Comparison of ENCODE assay signal across 27 cellular contexts in the genomic region with DNA sequence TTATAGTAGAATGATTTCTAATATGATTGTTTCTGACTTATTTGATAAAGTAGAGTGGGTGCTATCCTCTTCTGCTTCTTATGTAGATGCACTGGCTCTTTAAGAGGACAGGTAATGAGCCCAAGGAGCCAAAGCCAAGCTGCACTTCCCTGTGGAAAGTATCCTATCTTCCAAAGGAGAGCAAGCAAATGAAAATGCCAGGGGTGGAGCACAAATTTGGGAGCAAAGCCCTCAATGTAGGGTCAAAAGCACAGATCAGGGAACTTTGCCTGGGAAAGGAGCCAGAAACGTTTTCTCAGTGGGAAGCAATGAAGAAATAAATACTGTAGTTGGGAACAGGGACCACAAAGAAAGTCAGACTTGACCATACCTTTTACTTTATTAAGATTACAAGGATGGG.
DNase-seq lines count a peak whose midpoint lies in the region; ATAC-seq and TF ChIP-seq lines count a peak whose summit lies in the region.
"Had no signal": no experiment of that assay in that cellular context is flagged by ENCODE, and none has a peak within 500 bp of the region (broad histone marks: within the 10 kb centered on the region; RNA-seq: fewer than 3 reads in every experiment).

No MANE protein-coding gene starts in this region.

- no peaks in the 10 kb centered on the region for H3K36me3 Mint-ChIP-seq in activated CD4-positive, alpha-beta T cell treated with anti-CD3 and anti-CD28 coated beads, Interleukin-2, amount 10 ng/mL, durations not matched to agents 24 days and 14 days (ENCODE audit: low read depth)
- H3K36me3 Mint-ChIP-seq: CD4-positive, alpha-beta memory T cell; CD4-positive, CD25-positive, alpha-beta regulatory T cell; CD8-positive, alpha-beta T cell had no signal

- intact Hi-C loops in activated CD4-positive, alpha-beta T cell treated with anti-CD3 and anti-CD28 coated beads, Interleukin-2, amount 10 ng/mL, durations not matched to agents 24 days and 14 days (cut with micrococcal nuclease), result no loop called here

- no peaks in the 10 kb centered on the region for H3K4me1 Mint-ChIP-seq in activated CD4-positive, alpha-beta T cell treated with anti-CD3 and anti-CD28 coated beads, Interleukin-2, amount 10 ng/mL, durations not matched to agents 24 days and 14 days
- H3K4me1 Mint-ChIP-seq: B cell; CD14-positive monocyte; CD4-positive, alpha-beta memory T cell; CD4-positive, CD25-positive, alpha-beta regulatory T cell; CD8-positive, alpha-beta memory T cell had no signal

- H3K4me3 Mint-ChIP-seq in activated CD4-positive, alpha-beta T cell treated with anti-CD3 and anti-CD28 coated beads, Interleukin-2, amount 10 ng/mL, durations not matched to agents 24 days and 14 days, result no peak overlapping the region
- H3K4me3 Mint-ChIP-seq: B cell; CD14-positive monocyte; CD4-positive, alpha-beta memory T cell; CD4-positive, alpha-beta T cell; CD4-positive, CD25-positive, alpha-beta regulatory T cell; CD8-positive, alpha-beta memory T cell; CD8-positive, alpha-beta T cell had no signal

- TF ChIP-seq POLR2A in GM18505 (IDR thresholded peaks at IDR 0.05; ENCODE audit: borderline replicate concordance, extremely low read depth, insufficient read depth, insufficient read length), result no peak

- peak; percentile 27 for DNase-seq in activated CD4-positive, alpha-beta T cell treated with anti-CD3 and anti-CD28 coated beads, Interleukin-2, amount 10 ng/mL, durations not matched to agents 24 days and 14 days
- DNase-seq in activated CD4-positive, alpha-beta T cell treated with anti-CD3 and anti-CD28 coated beads, Interleukin-2, amount 50 U/mL, for 48 hours, result no peak
- peak; percentile 18 for DNase-seq in fibroblast of peridontal ligament (ENCODE audit: extremely low read depth)
- DNase-seq: 8988T; ACHN; AML-193; BE2C; C1 segment of cervical spinal cord; Caco-2; Calu3; CD4-positive, alpha-beta memory T cell; CD4-positive, alpha-beta T cell; CD4-positive, CD25-positive, alpha-beta regulatory T cell; CD8-positive, alpha-beta memory T cell; CD8-positive, alpha-beta T cell; COR-L47; DMS 273 treated with DMSO at 0.1 percent for 48 hours; DMS153; DMS53; DMS79; DMS79 treated with DMSO at 0.1 percent for 48 hours; DND-41; EL had no signal

- H3K27ac Mint-ChIP-seq in activated CD4-positive, alpha-beta T cell treated with anti-CD3 and anti-CD28 coated beads, Interleukin-2, amount 10 ng/mL, durations not matched to agents 24 days and 14 days, result no peak overlapping the region
- H3K27ac Mint-ChIP-seq: B cell; CD4-positive, alpha-beta T cell; CD4-positive, CD25-positive, alpha-beta regulatory T cell; CD8-positive, alpha-beta T cell had no signal

- ATAC-seq in GM18505 (IDR thresholded peaks at IDR 0.05; ENCODE audit: unreplicated experiment), result no peak
- ATAC-seq: A549; CD8-positive, alpha-beta T cell had no signal

- H3K27me3 Mint-ChIP-seq in activated CD4-positive, alpha-beta T cell treated with anti-CD3 and anti-CD28 coated beads, Interleukin-2, amount 10 ng/mL, durations not matched to agents 24 days and 14 days, result peaks cover 4% of the 10 kb centered on the region
- H3K27me3 Mint-ChIP-seq: CD4-positive, CD25-positive, alpha-beta regulatory T cell had no signal

- H3K9me3 Mint-ChIP-seq in activated CD4-positive, alpha-beta T cell treated with anti-CD3 and anti-CD28 coated beads, Interleukin-2, amount 10 ng/mL, durations not matched to agents 24 days and 14 days, result no peaks in the 10 kb centered on the region
- H3K9me3 Mint-ChIP-seq: CD4-positive, alpha-beta memory T cell; CD4-positive, alpha-beta T cell; CD8-positive, alpha-beta memory T cell; CD8-positive, alpha-beta T cell had no signal

Comparison
In these comparisons a context has a peak if more than half of its experiments do, and no peak if none do; other contexts are left out.
1. DNase-seq: peak in activated CD4-positive, alpha-beta T cell treated with anti-CD3 and anti-CD28 coated beads, Interleukin-2, amount 10 ng/mL, durations not matched to agents 24 days and 14 days (single experiment) and fibroblast of peridontal ligament (single experiment); none in activated CD4-positive, alpha-beta T cell treated with anti-CD3 and anti-CD28 coated beads, Interleukin-2, amount 50 U/mL, for 48 hours (0 of 2).